In genomic region chr5:146448783-146449519, GRCh38 we compare ENCODE assay signal across 8 cellular contexts. TPM values are rescaled to one million over a fixed set of nuclear protein-coding genes. Genes with fewer than 3 reads are reported as not detected.
DNase-seq lines count a peak whose midpoint lies in the region; ATAC-seq and TF ChIP-seq lines count a peak whose summit lies in the region.

No MANE protein-coding gene starts in this region.

- H3K27me3 Mint-ChIP-seq in effector memory CD8-positive, alpha-beta T cell: no peaks in the 10 kb centered on the region
- H3K27me3 Mint-ChIP-seq in osteocyte (ENCODE audit: unreplicated experiment): no peaks in the 10 kb centered on the region

- peaks cover 30 to 53% of the 10 kb centered on the region in 2 donors for H3K4me1 Mint-ChIP-seq in effector memory CD8-positive, alpha-beta T cell (ENCODE audit: low read depth in 2 of 2)
- H3K4me1 Mint-ChIP-seq in osteocyte (ENCODE audit: unreplicated experiment): peaks cover 24% of the 10 kb centered on the region

- no peak for TF ChIP-seq CTCF in OCI-LY1 (IDR thresholded peaks at IDR 0.05; ENCODE audit: low read length)
- TF ChIP-seq CTCF in osteocyte (IDR thresholded peaks at IDR 0.05): no peak

- peaks cover 68% of the 10 kb centered on the region for H3K79me2 ChIP-seq in GM23248 (ENCODE audit: insufficient read depth)
- H3K79me2 ChIP-seq in OCI-LY1 (ENCODE audit: insufficient read depth, low read length): peaks cover 67% of the 10 kb centered on the region

- 56 to 68% methylated on average over 6 of the region's 6 CpGs for WGBS in GM23248 (ENCODE audit: low coverage in 1 of 2, low lambda C conversion rate in 2 of 2, missing lambda C conversion rate in 2 of 2), 2 experiments

- H3K27me3 ChIP-seq in GM23248 (replicated peaks; ENCODE audit: insufficient read depth) (no peaks in the 10 kb centered on the region), OCI-LY1 (ENCODE audit: insufficient read depth, low read length) (no peaks in the 10 kb centered on the region)

- H3K36me3 ChIP-seq in GM23248 (ENCODE audit: low read depth): no peaks in the 10 kb centered on the region
- H3K36me3 ChIP-seq in OCI-LY1 (ENCODE audit: insufficient read depth, low read length): 0 out of 2 replicates have a peak, but pooled peaks cover 2% of the 10 kb centered on the region

- in situ Hi-C loops in GM23248 (cut with MboI): no loop called here

- no peak overlapping the region for H2AFZ ChIP-seq in GM23248
- H2AFZ ChIP-seq in OCI-LY1 (ENCODE audit: low read length): no peak overlapping the region

- peaks cover 21% of the 10 kb centered on the region for H3K4me1 ChIP-seq in GM23248 (ENCODE audit: insufficient read depth)
- H3K4me1 ChIP-seq in OCI-LY1 (ENCODE audit: insufficient read depth, low read length, severe bottlenecking): peaks cover 28% of the 10 kb centered on the region

- H3K27ac ChIP-seq in GM23248: peak overlapping the region; percentile 92; the same call in 1 of the 2 replicates
- no peak overlapping the region for H3K27ac ChIP-seq in OCI-LY1 (ENCODE audit: low read depth, low read length, poor library complexity, severe bottlenecking)

- H3K4me3 ChIP-seq in GM23248: peak overlapping the region; percentile 100
- H3K4me3 ChIP-seq in OCI-LY1 (ENCODE audit: low read depth, low read length, poor library complexity, severe bottlenecking): peak overlapping the region; percentile 76

- H3K9me2 ChIP-seq in GM23248 (ENCODE audit: insufficient read depth): no peaks in the 10 kb centered on the region
- no peaks in the 10 kb centered on the region for H3K9me2 ChIP-seq in OCI-LY1 (ENCODE audit: low read depth, low read length)

- ATAC-seq in effector memory CD8-positive, alpha-beta T cell (replicated peaks): no peak

- H3F3A ChIP-seq in GM23248 (ENCODE audit: insufficient read depth): peaks cover 9% of the 10 kb centered on the region; the same call in 1 of the 2 replicates
- H3F3A ChIP-seq in OCI-LY1 (ENCODE audit: insufficient read depth, low read length): no peaks in the 10 kb centered on the region

- H3K4me3 Mint-ChIP-seq in effector memory CD8-positive, alpha-beta T cell: peak overlapping the region; percentile 92 to 97
- peak overlapping the region; percentile 95 for H3K4me3 Mint-ChIP-seq in osteocyte (ENCODE audit: unreplicated experiment)

- H3K36me3 Mint-ChIP-seq in effector memory CD8-positive, alpha-beta T cell (ENCODE audit: insufficient read depth): peaks cover 16% of the 10 kb centered on the region
- no peaks in the 10 kb centered on the region for H3K36me3 Mint-ChIP-seq in osteocyte (ENCODE audit: unreplicated experiment)

- H3K9ac ChIP-seq in GM23248 (peak overlapping the region; percentile 99), OCI-LY1 (ENCODE audit: low read length) (peak overlapping the region; percentile 94)

- DNase-seq in GM23248 (peak; percentile 41), osteocyte (ENCODE audit: extremely low spot score, unreplicated experiment) (no peak), kidney glomerular epithelial cell (lab: John Stamatoyannopoulos, UW) (no peak), amygdala (lab: John Stamatoyannopoulos, UW) (no peak), NCI-H1930 (lab: John Stamatoyannopoulos, UW) (no peak), DMS153 treated with DMSO at 0.1 percent for 48 hours (lab: John Stamatoyannopoulos, UW; ENCODE audit: unreplicated experiment) (no peak)
- no peak for DNase-seq in effector memory CD8-positive, alpha-beta T cell

- H3K9me3 ChIP-seq in GM23248 (ENCODE audit: low read depth): no peaks in the 10 kb centered on the region
- no peaks in the 10 kb centered on the region for H3K9me3 ChIP-seq in OCI-LY1 (ENCODE audit: low read length)

- H3K9me3 Mint-ChIP-seq in effector memory CD8-positive, alpha-beta T cell: no peaks in the 10 kb centered on the region
- H3K9me3 Mint-ChIP-seq in osteocyte (ENCODE audit: unreplicated experiment): no peaks in the 10 kb centered on the region

- H4K20me1 ChIP-seq in GM23248 (ENCODE audit: insufficient read depth) (peaks cover 10% of the 10 kb centered on the region), OCI-LY1 (ENCODE audit: insufficient read depth, low read length) (0 out of 2 replicates have a peak, but pooled peaks cover 8% of the 10 kb centered on the region)

- H3K4me2 ChIP-seq in GM23248 (ENCODE audit: unreplicated experiment) (peak overlapping the region; percentile 99), OCI-LY1 (ENCODE audit: low read length) (peak overlapping the region; percentile 85)

- H3K27ac Mint-ChIP-seq in effector memory CD8-positive, alpha-beta T cell: peak overlapping the region in 1 of 2 donors; percentile 98
- no peak overlapping the region for H3K27ac Mint-ChIP-seq in osteocyte (ENCODE audit: unreplicated experiment)

RNA-seq across cellular contexts. Expression of gene TCERG1, which starts 1.8 kb away (rescaled TPM):
- 23.6 and 31.1 TPM in 2 replicates for total RNA-seq in GM23248 (2014; rRNA removed; shearing (Covaris generic))
- polyA plus RNA-seq in GM23248 (2016; fragmentation: Nextera tagmentation; extraction: Ambion mirVana): 28.2 and 37.0 TPM in 2 replicates
- total RNA-seq in osteocyte: 44.2 and 47.3 TPM in 2 replicates
